28 cellular contexts compared by ENCODE assay signal in the genomic region with DNA sequence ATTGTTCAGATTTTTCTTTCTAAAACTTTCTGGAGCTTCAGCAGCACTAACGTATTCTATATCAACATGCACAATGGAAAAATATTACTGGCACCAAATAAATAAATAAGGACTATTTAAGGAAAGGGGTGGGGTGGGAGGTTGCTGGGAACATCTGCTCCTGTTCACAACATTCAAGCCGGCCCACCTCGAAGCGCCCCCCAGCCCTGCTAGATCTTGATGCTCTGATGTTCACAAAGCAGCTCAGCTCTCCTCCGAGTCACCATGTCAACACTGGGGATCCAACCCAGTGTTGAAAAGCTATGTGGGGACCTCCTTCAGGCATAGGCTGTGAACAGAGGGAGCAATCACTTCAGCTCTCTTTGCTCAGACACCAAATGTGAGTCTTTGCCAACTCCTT.
"Had no signal": no experiment of that assay in that cellular context is flagged by ENCODE, and none has a peak within 500 bp of the region (broad histone marks: within the 10 kb centered on the region; RNA-seq: fewer than 3 reads in every experiment).

No MANE protein-coding gene starts in this region.

- H3K9ac ChIP-seq: neural progenitor cell, parathyroid adenoma had no signal

- H3K4me2 ChIP-seq: neural progenitor cell had no signal

- H3K9me3 ChIP-seq: ovary, prostate gland, right atrium auricular region, right lobe of liver, sigmoid colon, suprapubic skin, testis, upper lobe of left lung, vagina had no signal

- H3K4me1 Mint-ChIP-seq: naive thymus-derived CD4-positive, alpha-beta T cell; natural killer cell; neural progenitor cell; stimulated activated effector memory CD8-positive, alpha-beta T cell treated with anti-CD3 and anti-CD28 coated beads, Interleukin-12 subunit alpha, Interleukin-12 subunit beta, amount 100 ng/mL, for 72 hours; stimulated activated naive CD8-positive, alpha-beta T cell treated with anti-CD3 and anti-CD28 coated beads, Interleukin-15, amount 100 ng/mL, for 72 hours had no signal

- H3K4me3 Mint-ChIP-seq: naive thymus-derived CD4-positive, alpha-beta T cell; natural killer cell; nephron progenitor cell; neural progenitor cell; stimulated activated effector memory CD8-positive, alpha-beta T cell treated with anti-CD3 and anti-CD28 coated beads, Interleukin-12 subunit alpha, Interleukin-12 subunit beta, amount 100 ng/mL, for 72 hours; stimulated activated naive CD8-positive, alpha-beta T cell treated with anti-CD3 and anti-CD28 coated beads, Interleukin-15, amount 100 ng/mL, for 72 hours had no signal

- H3K4me1 ChIP-seq: neural progenitor cell, parathyroid adenoma, prostate gland, right atrium auricular region, right lobe of liver, sigmoid colon, suprapubic skin, testis, tibial nerve, upper lobe of left lung, vagina had no signal

- H3K36me3 Mint-ChIP-seq: naive thymus-derived CD4-positive, alpha-beta T cell; natural killer cell; neural progenitor cell; stimulated activated effector memory CD8-positive, alpha-beta T cell treated with anti-CD3 and anti-CD28 coated beads, Interleukin-12 subunit alpha, Interleukin-12 subunit beta, amount 100 ng/mL, for 72 hours had no signal

- H3K4me3 ChIP-seq: neural progenitor cell, ovary, prostate gland, right atrium auricular region, right lobe of liver, sigmoid colon, suprapubic skin, testis, tibial nerve, upper lobe of left lung, vagina had no signal

- H2AFZ ChIP-seq: neural progenitor cell, parathyroid adenoma had no signal

- H3K27ac Mint-ChIP-seq: naive thymus-derived CD4-positive, alpha-beta T cell; natural killer cell; nephron progenitor cell; neural progenitor cell; stimulated activated effector memory CD8-positive, alpha-beta T cell treated with anti-CD3 and anti-CD28 coated beads, Interleukin-12 subunit alpha, Interleukin-12 subunit beta, amount 100 ng/mL, for 72 hours; stimulated activated naive CD8-positive, alpha-beta T cell treated with anti-CD3 and anti-CD28 coated beads, Interleukin-15, amount 100 ng/mL, for 72 hours had no signal

- H3K79me2 ChIP-seq: parathyroid adenoma had no signal

- DNase-seq: naive thymus-derived CD4-positive, alpha-beta T cell; natural killer cell; nephron progenitor cell; occipital lobe; ovary; retina; right lobe of liver; sigmoid colon; small intestine; stimulated activated CD4-positive, alpha-beta T cell treated with anti-CD3 and anti-CD28 coated beads, Interleukin-15, amount 100 ng/mL, for 24 hours; stimulated activated CD4-positive, alpha-beta T cell treated with anti-CD3 and anti-CD28 coated beads, Interleukin-2, amount 100 ng/mL, for 24 hours; stimulated activated CD4-positive, alpha-beta T cell treated with anti-CD3 and anti-CD28 coated beads, Interleukin-2, amount 100 ng/mL, for 48 hours; stimulated activated CD4-positive, alpha-beta T cell treated with anti-CD3 and anti-CD28 coated beads, Interleukin-4, amount 100 ng/mL, for 24 hours; stimulated activated naive CD4-positive, alpha-beta T cell; stimulated activated naive CD8-positive, alpha-beta T cell treated with anti-CD3 and anti-CD28 coated beads, Interleukin-15, amount 100 ng/mL, for 72 hours; stimulated activated naive CD8-positive, alpha-beta T cell treated with anti-CD3 and anti-CD28 coated beads, Interleukin-15, Interleukin-2, amounts not matched to agents 100 U/mL and 50 U/mL, for 24 hours; substantia nigra; testis; trophoblast cell had no signal

- H3K9me3 Mint-ChIP-seq: neural progenitor cell had no signal

- ATAC-seq: naive thymus-derived CD4-positive, alpha-beta T cell; natural killer cell; right lobe of liver; stimulated activated effector memory CD8-positive, alpha-beta T cell treated with anti-CD3 and anti-CD28 coated beads, Interleukin-12 subunit alpha, Interleukin-12 subunit beta, amount 100 ng/mL, for 72 hours; stimulated activated naive CD8-positive, alpha-beta T cell treated with anti-CD3 and anti-CD28 coated beads, Interleukin-15, amount 100 ng/mL, for 72 hours; stimulated activated naive CD8-positive, alpha-beta T cell treated with anti-CD3 and anti-CD28 coated beads, Interleukin-15, Interleukin-2, amounts not matched to agents 100 U/mL and 50 U/mL, for 24 hours had no signal

- H3K27me3 ChIP-seq: neural progenitor cell, ovary, right atrium auricular region, right lobe of liver, sigmoid colon, suprapubic skin, testis, tibial nerve, upper lobe of left lung, vagina had no signal

- H3K36me3 ChIP-seq: neural progenitor cell, ovary, prostate gland, right atrium auricular region, right lobe of liver, sigmoid colon, suprapubic skin, tibial nerve, upper lobe of left lung, vagina had no signal

- H3K27ac ChIP-seq: neural progenitor cell, ovary, parathyroid adenoma, prostate gland, right atrium auricular region, right lobe of liver, sigmoid colon, suprapubic skin, testis, tibial nerve, upper lobe of left lung, vagina had no signal
